Comparison of ENCODE assay signal across 18 cellular contexts in genomic region chr11:71505001-71505400, GRCh38. TPM values are rescaled to one million over a fixed set of nuclear protein-coding genes. Genes with fewer than 3 reads are reported as not detected.
DNase-seq lines count a peak whose midpoint lies in the region; ATAC-seq and TF ChIP-seq lines count a peak whose summit lies in the region.
"Had no signal": no experiment of that assay in that cellular context is flagged by ENCODE, and none has a peak within 500 bp of the region (broad histone marks: within the 10 kb centered on the region; RNA-seq: fewer than 3 reads in every experiment).

No MANE protein-coding gene starts in this region.

- H3K36me3 Mint-ChIP-seq in endodermal cell (ENCODE audit: low read depth) = peaks cover 54% of the 10 kb centered on the region

- DNase-seq in DMS153 treated with DMSO at 0.1 percent for 48 hours (lab: John Stamatoyannopoulos, UW; ENCODE audit: unreplicated experiment) (peak; percentile 2), DMS153 (lab: John Stamatoyannopoulos, UW) (no peak), NCI-H345 treated with DMSO at 0.1 percent for 48 hours (lab: John Stamatoyannopoulos, UW; ENCODE audit: unreplicated experiment) (peak; percentile 49), endodermal cell (no peak), superior temporal gyrus (ENCODE audit: extremely low spot score) (peak; percentile 35), NCI-H526 treated with DMSO at 0.1 percent for 48 hours (lab: John Stamatoyannopoulos, UW) (no peak)
- DNase-seq in stimulated activated CD4-positive, alpha-beta T cell treated with anti-CD3 and anti-CD28 coated beads, Interleukin-12 subunit alpha, Interleukin-12 subunit beta, amount 100 ng/mL, for 4 hours = no peak
- DNase-seq: DMS79, NCI-H1930, SIG-M5 had no signal

- H3K9me3 Mint-ChIP-seq in endodermal cell = peaks cover 44% of the 10 kb centered on the region

- H3K4me1 Mint-ChIP-seq in endodermal cell = peaks cover 26% of the 10 kb centered on the region
- H3K4me1 Mint-ChIP-seq: CD14-positive monocyte had no signal

- no peak overlapping the region for H3K4me3 ChIP-seq in endodermal cell (ENCODE audit: low read length)
- H3K4me3 ChIP-seq: GM12878 had no signal

- no peak for TF ChIP-seq CTCF in endodermal cell (conservative IDR thresholded peaks at IDR 0.05)

- peaks cover 11% of the 10 kb centered on the region for H3K4me1 ChIP-seq in endodermal cell (ENCODE audit: control insufficient read depth, insufficient read depth, low read length)

- peaks cover 26% of the 10 kb centered on the region for H3K36me3 ChIP-seq in endodermal cell (ENCODE audit: control insufficient read depth, insufficient read depth, low read length)

- peak overlapping the region; percentile 31 for H3K4me3 Mint-ChIP-seq in endodermal cell
- H3K4me3 Mint-ChIP-seq: CD14-positive monocyte had no signal

- H3K9me3 ChIP-seq in endodermal cell (ENCODE audit: control insufficient read depth, low read length) = peaks cover 41% of the 10 kb centered on the region

- ATAC-seq in GM21529 (IDR thresholded peaks at IDR 0.05; ENCODE audit: unreplicated experiment) = no peak
- ATAC-seq: GM12878, HCT116 had no signal

- no peak overlapping the region for H3K27ac ChIP-seq in endodermal cell (ENCODE audit: low read depth, low read length)
- H3K27ac ChIP-seq: 22Rv1 had no signal

- no peak overlapping the region for H3K9ac ChIP-seq in endodermal cell (ENCODE audit: extremely low read depth, low read length, poor library complexity, severe bottlenecking)

- H3K27me3 ChIP-seq in endodermal cell (ENCODE audit: control insufficient read depth, insufficient read depth, low read length, poor library complexity, severe bottlenecking) = no peaks in the 10 kb centered on the region

- 91% methylated on average over 2 of the region's 2 CpGs; no CpG with 5 or more reads in 1 of the 2 experiments for WGBS in endodermal cell (ENCODE audit: insufficient coverage in 1 of 2, insufficient read length in 1 of 2), 2 experiments

- H3K27ac Mint-ChIP-seq in endodermal cell = peak overlapping the region; percentile 95

- peaks cover 3% of the 10 kb centered on the region for H3K27me3 Mint-ChIP-seq in endodermal cell (ENCODE audit: insufficient read depth)

RNA-seq across cellular contexts. Expression of gene KRTAP5-7, which starts 22.1 kb away (rescaled TPM):
- not detected for total RNA-seq in endodermal cell
- not detected for polyA plus RNA-seq in endodermal cell (2013, experiment 1 of 2)
- polyA plus RNA-seq in endodermal cell (2013, experiment 2 of 2) = not detected
- total RNA-seq: G401, GM12878, HT-29, RPMI7951 had no signal
- polyA plus RNA-seq: CD14-positive monocyte had no signal

RNA-seq across cellular contexts. Expression of gene KRTAP5-8, which starts 32.8 kb away (rescaled TPM):
- total RNA-seq in endodermal cell = not detected
- polyA plus RNA-seq in endodermal cell (2013, experiment 1 of 2) = not detected
- not detected for polyA plus RNA-seq in endodermal cell (2013, experiment 2 of 2)
- total RNA-seq: G401, HT-29, RPMI7951 had no signal
- polyA plus RNA-seq: CD14-positive monocyte had no signal

RNA-seq across cellular contexts. Expression of gene KRTAP5-9, which starts 43.2 kb away (rescaled TPM):
- under 1 TPM in 1 of 2 donors, not detected in 1; 0.31 TPM for total RNA-seq in endodermal cell
- 0.28 TPM for polyA plus RNA-seq in endodermal cell (2013, experiment 1 of 2)
- not detected for polyA plus RNA-seq in endodermal cell (2013, experiment 2 of 2)
- total RNA-seq: G401, HT-29, RPMI7951 had no signal
- polyA plus RNA-seq: CD14-positive monocyte had no signal

RNA-seq across cellular contexts. Expression of gene NADSYN1, which starts 52.0 kb away (rescaled TPM):
- total RNA-seq in endodermal cell = 10 to 100 TPM; 51.9 to 61.6 TPM
- 38.2 TPM for polyA plus RNA-seq in endodermal cell (2013, experiment 1 of 2)
- polyA plus RNA-seq in endodermal cell (2013, experiment 2 of 2) = 35.9 TPM

RNA-seq across cellular contexts. Expression of gene DHCR7, which starts 56.8 kb away (rescaled TPM):
- 100 to 1,000 TPM in 1 of 2 donors, 10 to 100 TPM in 1; 87.7 to 130 TPM for total RNA-seq in endodermal cell
- polyA plus RNA-seq in endodermal cell (2013, experiment 1 of 2) = 148 TPM
- polyA plus RNA-seq in endodermal cell (2013, experiment 2 of 2) = 147 TPM

Comparison
In these comparisons a context has a peak if more than half of its experiments do, and no peak if none do; other contexts are left out.
1. DNase-seq: peak in DMS153 treated with DMSO at 0.1 percent for 48 hours (single experiment), NCI-H345 treated with DMSO at 0.1 percent for 48 hours (single experiment) and superior temporal gyrus (single experiment); none in DMS153 (single experiment), endodermal cell (single experiment), NCI-H526 treated with DMSO at 0.1 percent for 48 hours (single experiment) and stimulated activated CD4-positive, alpha-beta T cell treated with anti-CD3 and anti-CD28 coated beads, Interleukin-12 subunit alpha, Interleukin-12 subunit beta, amount 100 ng/mL, for 4 hours (single experiment).